ENCODE assay signal across 1 cellular context in genomic region chr1:23558872-23559135, GRCh38.
A peak's percentile ranks its signal among the peaks of the same experiment; 100 is the strongest.
TF ChIP-seq lines count a peak whose summit lies in the region.

No MANE protein-coding gene starts in this region.

TF ChIP-seq in GM12878, 131 proteins besides CTCF, POLR2A, EP300 and RAD21:
- TF ChIP-seq NFIC (IDR thresholded peaks at IDR 0.05; ENCODE audit: low read depth, low read length): 0 out of 2 replicates have a peak, but pooled peaks have one; percentile 18
- TF ChIP-seq MEF2A (IDR thresholded peaks at IDR 0.05; ENCODE audit: insufficient read depth, low read depth, low read length): no peak
- 0 out of 2 replicates have a peak, but pooled peaks have one; percentile 5 for TF ChIP-seq RCOR1 (conservative IDR thresholded peaks at IDR 0.05; ENCODE audit: low read depth, low read length)
- 0 out of 2 replicates have a peak, but pooled peaks have one; percentile 78 for TF ChIP-seq MTA3 (IDR thresholded peaks at IDR 0.05; ENCODE audit: borderline replicate concordance, low read length)
- no peak for TF ChIP-seq CBX3 (IDR thresholded peaks at IDR 0.05; ENCODE audit: borderline replicate concordance, low read depth)
- no peak for TF ChIP-seq TAF1 (IDR thresholded peaks at IDR 0.05; ENCODE audit: borderline replicate concordance, low read depth, low read length)
